Comparison of ENCODE assay signal across 1 cellular context in genomic region chr4:2008921-2009650, GRCh38.
A peak's percentile ranks its signal among the peaks of the same experiment; 100 is the strongest.
TF ChIP-seq lines count a peak whose summit lies in the region.

NELFA (minus strand) TSS chr4:2008974; CDS start chr4:2008959, 15 bp downstream.

TF ChIP-seq in GM12878, 131 proteins besides CTCF, POLR2A, EP300 and RAD21 (continued from another document and continues in another):
- TF ChIP-seq, protein P1, sequence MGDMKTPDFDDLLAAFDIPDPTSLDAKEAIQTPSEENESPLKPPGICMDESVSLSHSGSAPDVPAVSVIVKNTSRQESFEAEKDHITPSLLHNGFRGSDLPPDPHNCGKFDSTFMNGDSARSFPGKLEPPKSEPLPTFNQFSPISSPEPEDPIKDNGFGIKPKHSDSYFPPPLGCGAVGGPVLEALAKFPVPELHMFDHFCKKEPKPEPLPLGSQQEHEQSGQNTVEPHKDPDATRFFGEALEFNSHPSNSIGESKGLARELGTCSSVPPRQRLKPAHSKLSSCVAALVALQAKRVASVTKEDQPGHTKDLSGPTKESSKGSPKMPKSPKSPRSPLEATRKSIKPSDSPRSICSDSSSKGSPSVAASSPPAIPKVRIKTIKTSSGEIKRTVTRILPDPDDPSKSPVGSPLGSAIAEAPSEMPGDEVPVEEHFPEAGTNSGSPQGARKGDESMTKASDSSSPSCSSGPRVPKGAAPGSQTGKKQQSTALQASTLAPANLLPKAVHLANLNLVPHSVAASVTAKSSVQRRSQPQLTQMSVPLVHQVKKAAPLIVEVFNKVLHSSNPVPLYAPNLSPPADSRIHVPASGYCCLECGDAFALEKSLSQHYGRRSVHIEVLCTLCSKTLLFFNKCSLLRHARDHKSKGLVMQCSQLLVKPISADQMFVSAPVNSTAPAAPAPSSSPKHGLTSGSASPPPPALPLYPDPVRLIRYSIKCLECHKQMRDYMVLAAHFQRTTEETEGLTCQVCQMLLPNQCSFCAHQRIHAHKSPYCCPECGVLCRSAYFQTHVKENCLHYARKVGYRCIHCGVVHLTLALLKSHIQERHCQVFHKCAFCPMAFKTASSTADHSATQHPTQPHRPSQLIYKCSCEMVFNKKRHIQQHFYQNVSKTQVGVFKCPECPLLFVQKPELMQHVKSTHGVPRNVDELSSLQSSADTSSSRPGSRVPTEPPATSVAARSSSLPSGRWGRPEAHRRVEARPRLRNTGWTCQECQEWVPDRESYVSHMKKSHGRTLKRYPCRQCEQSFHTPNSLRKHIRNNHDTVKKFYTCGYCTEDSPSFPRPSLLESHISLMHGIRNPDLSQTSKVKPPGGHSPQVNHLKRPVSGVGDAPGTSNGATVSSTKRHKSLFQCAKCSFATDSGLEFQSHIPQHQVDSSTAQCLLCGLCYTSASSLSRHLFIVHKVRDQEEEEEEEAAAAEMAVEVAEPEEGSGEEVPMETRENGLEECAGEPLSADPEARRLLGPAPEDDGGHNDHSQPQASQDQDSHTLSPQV (IDR thresholded peaks at IDR 0.05): no peak
- TF ChIP-seq JUNB (IDR thresholded peaks at IDR 0.05) (no peak), NFIC (IDR thresholded peaks at IDR 0.05; ENCODE audit: low read depth, low read length) (no peak), ZBTB11 (CRISPR knock-in tag; IDR thresholded peaks at IDR 0.05) (no peak), TBL1XR1 (IDR thresholded peaks at IDR 0.05; ENCODE audit: low read depth, low read length) (no peak), IKZF2 (IDR thresholded peaks at IDR 0.05) (peak in 1 of 2 experiments; percentile 36; a peak in 1 of 4 replicates), RCOR1 (conservative IDR thresholded peaks at IDR 0.05; ENCODE audit: low read depth, low read length) (peak; percentile 94; the same call in 1 of the 2 replicates), CHD2 (IDR thresholded peaks at IDR 0.05; ENCODE audit: borderline replicate concordance, low read depth, low read length) (peak; percentile 64; the same call in 1 of the 2 replicates), KDM1A (IDR thresholded peaks at IDR 0.05; ENCODE audit: borderline replicate concordance) (no peak), HCFC1 (IDR thresholded peaks at IDR 0.05; ENCODE audit: low read length) (peak; percentile 82), HDGF (IDR thresholded peaks at IDR 0.05) (0 out of 2 replicates have a peak, but pooled peaks have one; percentile 3), IRF3 (IDR thresholded peaks at IDR 0.05) (no peak), FOXM1 (IDR thresholded peaks at IDR 0.05; ENCODE audit: low read depth, low read length) (no peak), GATAD2B (conservative IDR thresholded peaks at IDR 0.05; ENCODE audit: low read depth) (peak; percentile 76; the same call in 1 of the 2 replicates), MTA2 (IDR thresholded peaks at IDR 0.05; ENCODE audit: low read depth) (no peak), RBBP5 (conservative IDR thresholded peaks at IDR 0.05) (no peak), ZNF687 (IDR thresholded peaks at IDR 0.05) (peak; percentile 92), SKIL (IDR thresholded peaks at IDR 0.05; ENCODE audit: low read depth, poor library complexity, severe bottlenecking) (no peak), TCF3 (IDR thresholded peaks at IDR 0.05; ENCODE audit: borderline replicate concordance, insufficient read depth, low read depth, low read length) (peak; percentile 76; the same call in 1 of the 2 replicates), USF1 (IDR thresholded peaks at IDR 0.05; ENCODE audit: borderline replicate concordance, extremely low read length, insufficient read depth, low read depth, low read length) (no peak), RB1 (IDR thresholded peaks at IDR 0.05; ENCODE audit: borderline replicate concordance) (no peak; the same call in 1 of the 2 replicates), MYC (IDR thresholded peaks at IDR 0.05; ENCODE audit: insufficient read depth, insufficient read length, insufficient replicate concordance, low read length, severe bottlenecking) (peak; percentile 32), EGR1 (IDR thresholded peaks at IDR 0.05; ENCODE audit: borderline replicate concordance in 1 of 2, low read depth in 2 of 2, low read length in 2 of 2) (no peak)
- TF ChIP-seq, protein P2, sequence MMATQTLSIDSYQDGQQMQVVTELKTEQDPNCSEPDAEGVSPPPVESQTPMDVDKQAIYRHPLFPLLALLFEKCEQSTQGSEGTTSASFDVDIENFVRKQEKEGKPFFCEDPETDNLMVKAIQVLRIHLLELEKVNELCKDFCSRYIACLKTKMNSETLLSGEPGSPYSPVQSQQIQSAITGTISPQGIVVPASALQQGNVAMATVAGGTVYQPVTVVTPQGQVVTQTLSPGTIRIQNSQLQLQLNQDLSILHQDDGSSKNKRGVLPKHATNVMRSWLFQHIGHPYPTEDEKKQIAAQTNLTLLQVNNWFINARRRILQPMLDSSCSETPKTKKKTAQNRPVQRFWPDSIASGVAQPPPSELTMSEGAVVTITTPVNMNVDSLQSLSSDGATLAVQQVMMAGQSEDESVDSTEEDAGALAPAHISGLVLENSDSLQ (IDR thresholded peaks at IDR 0.05): peak; percentile 32; the same call in 1 of the 2 replicates
- TF ChIP-seq, protein P3, sequence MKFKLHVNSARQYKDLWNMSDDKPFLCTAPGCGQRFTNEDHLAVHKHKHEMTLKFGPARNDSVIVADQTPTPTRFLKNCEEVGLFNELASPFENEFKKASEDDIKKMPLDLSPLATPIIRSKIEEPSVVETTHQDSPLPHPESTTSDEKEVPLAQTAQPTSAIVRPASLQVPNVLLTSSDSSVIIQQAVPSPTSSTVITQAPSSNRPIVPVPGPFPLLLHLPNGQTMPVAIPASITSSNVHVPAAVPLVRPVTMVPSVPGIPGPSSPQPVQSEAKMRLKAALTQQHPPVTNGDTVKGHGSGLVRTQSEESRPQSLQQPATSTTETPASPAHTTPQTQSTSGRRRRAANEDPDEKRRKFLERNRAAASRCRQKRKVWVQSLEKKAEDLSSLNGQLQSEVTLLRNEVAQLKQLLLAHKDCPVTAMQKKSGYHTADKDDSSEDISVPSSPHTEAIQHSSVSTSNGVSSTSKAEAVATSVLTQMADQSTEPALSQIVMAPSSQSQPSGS (IDR thresholded peaks at IDR 0.05; ENCODE audit: low read length): no peak
- TF ChIP-seq, protein P4, sequence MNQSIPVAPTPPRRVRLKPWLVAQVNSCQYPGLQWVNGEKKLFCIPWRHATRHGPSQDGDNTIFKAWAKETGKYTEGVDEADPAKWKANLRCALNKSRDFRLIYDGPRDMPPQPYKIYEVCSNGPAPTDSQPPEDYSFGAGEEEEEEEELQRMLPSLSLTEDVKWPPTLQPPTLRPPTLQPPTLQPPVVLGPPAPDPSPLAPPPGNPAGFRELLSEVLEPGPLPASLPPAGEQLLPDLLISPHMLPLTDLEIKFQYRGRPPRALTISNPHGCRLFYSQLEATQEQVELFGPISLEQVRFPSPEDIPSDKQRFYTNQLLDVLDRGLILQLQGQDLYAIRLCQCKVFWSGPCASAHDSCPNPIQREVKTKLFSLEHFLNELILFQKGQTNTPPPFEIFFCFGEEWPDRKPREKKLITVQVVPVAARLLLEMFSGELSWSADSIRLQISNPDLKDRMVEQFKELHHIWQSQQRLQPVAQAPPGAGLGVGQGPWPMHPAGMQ (IDR thresholded peaks at IDR 0.05; ENCODE audit: borderline replicate concordance): 0 out of 2 replicates have a peak, but pooled peaks have one; percentile 32
- TF ChIP-seq, protein P5, sequence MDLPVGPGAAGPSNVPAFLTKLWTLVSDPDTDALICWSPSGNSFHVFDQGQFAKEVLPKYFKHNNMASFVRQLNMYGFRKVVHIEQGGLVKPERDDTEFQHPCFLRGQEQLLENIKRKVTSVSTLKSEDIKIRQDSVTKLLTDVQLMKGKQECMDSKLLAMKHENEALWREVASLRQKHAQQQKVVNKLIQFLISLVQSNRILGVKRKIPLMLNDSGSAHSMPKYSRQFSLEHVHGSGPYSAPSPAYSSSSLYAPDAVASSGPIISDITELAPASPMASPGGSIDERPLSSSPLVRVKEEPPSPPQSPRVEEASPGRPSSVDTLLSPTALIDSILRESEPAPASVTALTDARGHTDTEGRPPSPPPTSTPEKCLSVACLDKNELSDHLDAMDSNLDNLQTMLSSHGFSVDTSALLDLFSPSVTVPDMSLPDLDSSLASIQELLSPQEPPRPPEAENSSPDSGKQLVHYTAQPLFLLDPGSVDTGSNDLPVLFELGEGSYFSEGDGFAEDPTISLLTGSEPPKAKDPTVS (IDR thresholded peaks at IDR 0.05; ENCODE audit: low read depth, low read length): no peak
- TF ChIP-seq, protein P6, sequence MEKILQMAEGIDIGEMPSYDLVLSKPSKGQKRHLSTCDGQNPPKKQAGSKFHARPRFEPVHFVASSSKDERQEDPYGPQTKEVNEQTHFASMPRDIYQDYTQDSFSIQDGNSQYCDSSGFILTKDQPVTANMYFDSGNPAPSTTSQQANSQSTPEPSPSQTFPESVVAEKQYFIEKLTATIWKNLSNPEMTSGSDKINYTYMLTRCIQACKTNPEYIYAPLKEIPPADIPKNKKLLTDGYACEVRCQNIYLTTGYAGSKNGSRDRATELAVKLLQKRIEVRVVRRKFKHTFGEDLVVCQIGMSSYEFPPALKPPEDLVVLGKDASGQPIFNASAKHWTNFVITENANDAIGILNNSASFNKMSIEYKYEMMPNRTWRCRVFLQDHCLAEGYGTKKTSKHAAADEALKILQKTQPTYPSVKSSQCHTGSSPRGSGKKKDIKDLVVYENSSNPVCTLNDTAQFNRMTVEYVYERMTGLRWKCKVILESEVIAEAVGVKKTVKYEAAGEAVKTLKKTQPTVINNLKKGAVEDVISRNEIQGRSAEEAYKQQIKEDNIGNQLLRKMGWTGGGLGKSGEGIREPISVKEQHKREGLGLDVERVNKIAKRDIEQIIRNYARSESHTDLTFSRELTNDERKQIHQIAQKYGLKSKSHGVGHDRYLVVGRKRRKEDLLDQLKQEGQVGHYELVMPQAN (conservative IDR thresholded peaks at IDR 0.05): peak; percentile 95
